In the genomic region with DNA sequence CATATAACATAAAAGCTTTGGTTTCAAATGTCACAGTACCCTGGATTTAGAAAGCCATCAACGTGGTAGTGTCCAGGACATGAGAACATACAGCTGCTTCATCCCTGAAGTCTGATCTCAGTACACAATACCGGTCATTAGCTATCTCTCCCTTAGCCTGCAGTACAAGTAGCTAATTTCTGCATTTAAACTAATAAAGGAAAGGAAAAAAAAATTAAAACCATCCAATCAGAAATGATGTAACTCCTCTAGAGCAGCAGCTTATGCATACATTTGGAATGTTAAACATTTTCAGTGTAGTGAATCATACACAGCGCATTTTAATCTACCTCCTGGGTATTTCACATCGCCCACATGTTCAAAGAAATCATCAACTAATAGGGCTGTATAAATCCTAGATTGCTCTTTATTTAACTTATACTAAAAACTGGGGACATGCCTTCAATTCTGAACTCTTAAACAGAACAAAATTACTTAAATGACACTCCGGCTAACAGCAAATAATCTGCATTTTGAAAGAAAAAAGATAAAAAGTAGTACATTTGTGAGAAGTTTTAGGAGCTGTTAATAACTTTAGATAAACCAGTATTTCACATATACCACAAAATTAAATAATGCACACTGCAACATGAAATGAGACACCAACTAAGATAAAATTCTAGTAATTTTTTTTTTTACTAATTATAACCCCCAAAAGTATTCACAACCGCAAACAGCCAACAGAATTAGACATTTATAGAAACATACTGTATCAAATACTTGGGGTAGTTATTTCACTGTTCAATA, we compare ENCODE assay signal across 9 cellular contexts. TPM values are rescaled to one million over a fixed set of nuclear protein-coding genes. Genes with fewer than 3 reads are reported as not detected.
DNase-seq lines count a peak whose midpoint lies in the region; ATAC-seq and TF ChIP-seq lines count a peak whose summit lies in the region.
"Had no signal": no experiment of that assay in that cellular context is flagged by ENCODE, and none has a peak within 500 bp of the region (broad histone marks: within the 10 kb centered on the region; RNA-seq: fewer than 3 reads in every experiment).

No MANE protein-coding gene starts in this region.

- H3K9ac ChIP-seq in H9 (ENCODE audit: extremely low read depth, insufficient read length, low read length) (peak overlapping the region; percentile 33), PC-3 (ENCODE audit: low read length) (peak overlapping the region; percentile 62)

- H3F3A ChIP-seq in PC-3 (ENCODE audit: low read length, unreplicated experiment): peaks cover 16% of the 10 kb centered on the region

- ATAC-seq in PC-3: peak; percentile 31
- no peak for ATAC-seq in activated T-cell treated with anti-CD3 and anti-CD28 coated beads, Interleukin-2, amount 50 U/mL, for 72 hours (replicated peaks in 1 of 2)
- no peak for ATAC-seq in activated CD4-positive, alpha-beta T cell treated with anti-CD3 and anti-CD28 coated beads for 36 hours
- ATAC-seq in left lobe of liver: no peak

- no peaks in the 10 kb centered on the region for H3K79me1 ChIP-seq in H9 (ENCODE audit: insufficient read depth, low read depth, low read length, poor library complexity, severe bottlenecking)

- POLR2A ChIA-PET in PC-3 (lab: Charles Lee; ENCODE audit: unreplicated experiment): interaction anchor here (0.5 to 1.1 kb wide), 9 partner anchors 24 to 115 kb away, joined by 3 to 15 read pairs (median 5); no protein-coding TSS in a partner anchor
- POLR2A ChIA-PET in activated CD4-positive, alpha-beta T cell treated with anti-CD3 and anti-CD28 coated beads for 36 hours (lab: Charles Lee): interaction anchor here (0.7 kb wide), 1 partner anchor 92 kb away, joined by 4 read pairs; no protein-coding TSS in a partner anchor

- H3T11ph ChIP-seq in H9 (ENCODE audit: low read length): no peak overlapping the region

- H3K36me3 Mint-ChIP-seq in H9 (ENCODE audit: insufficient read depth in 1 of 3, low read depth in 3 of 3): peaks cover under 1 to 2% (median 1%) of the 10 kb centered on the region in 3 experiments; a peak in 6 of 7 replicates
- peaks cover 1 to 2% of the 10 kb centered on the region in 2 donors for H3K36me3 Mint-ChIP-seq in activated T-cell treated with anti-CD3 and anti-CD28 coated beads, Interleukin-2, amount 50 U/mL, for 72 hours (ENCODE audit: insufficient read depth in 2 of 2)
- H3K36me3 Mint-ChIP-seq in activated CD4-positive, alpha-beta T cell treated with anti-CD3 and anti-CD28 coated beads for 36 hours (ENCODE audit: low read depth): no peaks in the 10 kb centered on the region

- H2BK5ac ChIP-seq in H9 (ENCODE audit: insufficient read length, low read length): no peak overlapping the region

- whole genome bisulfite sequencing in H9 (ENCODE audit: extremely low coverage, insufficient read length, low lambda C conversion rate): no CpG with 5 or more reads among the region's 6 CpGs

- DNase-seq in H9 (no peak), PC-3 (peak; percentile 94), epithelial cell of proximal tubule (ENCODE audit: low read depth) (peak; percentile 82), renal cortical epithelial cell (ENCODE audit: low read depth) (peak; percentile 96), left lobe of liver (ENCODE audit: low spot score) (no peak)
- no peak for DNase-seq in stimulated activated CD4-positive, alpha-beta T cell treated with anti-CD3 and anti-CD28 coated beads, Interleukin-4, amount 100 ng/mL, for 1 hour
- no peak for DNase-seq in activated T-cell treated with anti-CD3 and anti-CD28 coated beads, Interleukin-2, amount 50 U/mL, for 72 hours
- no peak for DNase-seq in activated CD4-positive, alpha-beta T cell treated with anti-CD3 and anti-CD28 coated beads for 36 hours
- DNase-seq: activated T-cell treated with anti-CD3 and anti-CD28 coated beads, Interleukin-2, amount 50 U/mL, for 24 hours had no signal

- H2AK5ac ChIP-seq in H9 (ENCODE audit: insufficient read length, low read length): no peak overlapping the region

- H2BK12ac ChIP-seq in H9 (ENCODE audit: insufficient read length, low read depth, low read length): no peak overlapping the region

- H3K27ac ChIP-seq in H9 (ENCODE audit: insufficient read length, low read depth, low read length) (no peak overlapping the region), PC-3 (ENCODE audit: low read length) (peak overlapping the region; percentile 83)

- no peak overlapping the region for H4K91ac ChIP-seq in H9 (ENCODE audit: insufficient read length, low read depth, low read length)

- peaks cover 1% of the 10 kb centered on the region for H3K27me3 Mint-ChIP-seq in H9 (ENCODE audit: low read depth)
- peaks cover 76% of the 10 kb centered on the region for H3K27me3 Mint-ChIP-seq in activated T-cell treated with anti-CD3 and anti-CD28 coated beads, Interleukin-2, amount 50 U/mL, for 72 hours (ENCODE audit: low read depth)
- peaks cover 39% of the 10 kb centered on the region for H3K27me3 Mint-ChIP-seq in activated CD4-positive, alpha-beta T cell treated with anti-CD3 and anti-CD28 coated beads for 36 hours

- peaks cover 10% of the 10 kb centered on the region for H3K4me1 ChIP-seq in H9 (ENCODE audit: insufficient read depth, low read length)
- peaks cover 44% of the 10 kb centered on the region for H3K4me1 ChIP-seq in PC-3 (ENCODE audit: insufficient read depth, low read length)

- H3K4me1 Mint-ChIP-seq in H9: peaks cover 51 to 56% of the 10 kb centered on the region in 2 experiments
- H3K4me1 Mint-ChIP-seq in activated T-cell treated with anti-CD3 and anti-CD28 coated beads, Interleukin-2, amount 50 U/mL, for 72 hours (ENCODE audit: low read depth): peaks cover 13% of the 10 kb centered on the region
- peaks cover 8% of the 10 kb centered on the region for H3K4me1 Mint-ChIP-seq in activated CD4-positive, alpha-beta T cell treated with anti-CD3 and anti-CD28 coated beads for 36 hours

- no peak overlapping the region for H3K4ac ChIP-seq in H9 (ENCODE audit: low read depth, low read length)

- no peak overlapping the region for H3K18ac ChIP-seq in H9 (ENCODE audit: insufficient read length, low read depth, low read length)

- peaks cover 2% of the 10 kb centered on the region for H3K23me2 ChIP-seq in H9 (ENCODE audit: insufficient read length, low read depth, low read length, poor library complexity, severe bottlenecking)

- peak overlapping the region in 2 of 3 experiments; percentile 31 to 56; a peak in 3 of 7 replicates for H3K27ac Mint-ChIP-seq in H9
- no peak overlapping the region for H3K27ac Mint-ChIP-seq in activated T-cell treated with anti-CD3 and anti-CD28 coated beads, Interleukin-2, amount 50 U/mL, for 72 hours
- no peak overlapping the region for H3K27ac Mint-ChIP-seq in activated CD4-positive, alpha-beta T cell treated with anti-CD3 and anti-CD28 coated beads for 36 hours
- H3K27ac Mint-ChIP-seq: activated T-cell treated with anti-CD3 and anti-CD28 coated beads, Interleukin-2, amount 50 U/mL, for 24 hours had no signal

- no peak overlapping the region for H2BK15ac ChIP-seq in H9 (ENCODE audit: low read depth, low read length)

- H3K36me3 ChIP-seq in PC-3 (ENCODE audit: low read depth, low read length): no peaks in the 10 kb centered on the region

- H2BK20ac ChIP-seq in H9 (ENCODE audit: low read depth, low read length, poor library complexity, severe bottlenecking): no peak overlapping the region

- H4K20me1 ChIP-seq in H9 (ENCODE audit: control insufficient read depth, insufficient read depth, insufficient read length): no peaks in the 10 kb centered on the region
- peaks cover 47% of the 10 kb centered on the region for H4K20me1 ChIP-seq in PC-3 (ENCODE audit: low read length)

- CTCF ChIA-PET in PC-3 (lab: Charles Lee): interaction anchor here (0.7 kb wide), 1 partner anchor 86 kb away, joined by 3 read pairs; no protein-coding TSS in a partner anchor
- CTCF ChIA-PET in activated CD4-positive, alpha-beta T cell treated with anti-CD3 and anti-CD28 coated beads for 36 hours (lab: Charles Lee): interaction anchor here (0.8 to 1.5 kb wide), 4 partner anchors 11 to 161 kb away, joined by 3 to 7 read pairs (median 3); no protein-coding TSS in a partner anchor

- H2AFZ ChIP-seq in H9 (ENCODE audit: low read length) (no peak overlapping the region), PC-3 (ENCODE audit: low read length) (no peak overlapping the region)

- no peak overlapping the region for H4K5ac ChIP-seq in H9 (ENCODE audit: insufficient read length, low read depth, low read length)

- peak overlapping the region; percentile 85 for H3K4me3 ChIP-seq in PC-3 (ENCODE audit: low read length)
- H3K4me3 ChIP-seq in epithelial cell of proximal tubule (ENCODE audit: low read depth, low read length): peak overlapping the region; percentile 30

- H3K23ac ChIP-seq in H9 (ENCODE audit: insufficient read length, low read depth, low read length): no peak overlapping the region

- no peak overlapping the region for H3K14ac ChIP-seq in H9 (ENCODE audit: insufficient read depth, low read length)

- no peak overlapping the region for H2BK120ac ChIP-seq in H9 (ENCODE audit: low read depth, low read length, poor library complexity, severe bottlenecking)

- no peaks in the 10 kb centered on the region for H3K9me2 ChIP-seq in PC-3 (replicated peaks; ENCODE audit: low read length)

- peaks cover under 1 to 2% of the 10 kb centered on the region in 2 experiments; a peak in 4 of 5 replicates for H3K9me3 Mint-ChIP-seq in H9
- H3K9me3 Mint-ChIP-seq in activated T-cell treated with anti-CD3 and anti-CD28 coated beads, Interleukin-2, amount 50 U/mL, for 72 hours: no peaks in the 10 kb centered on the region
- no peaks in the 10 kb centered on the region for H3K9me3 Mint-ChIP-seq in activated CD4-positive, alpha-beta T cell treated with anti-CD3 and anti-CD28 coated beads for 36 hours (ENCODE audit: low read depth)
- H3K9me3 Mint-ChIP-seq: activated T-cell treated with anti-CD3 and anti-CD28 coated beads, Interleukin-2, amount 50 U/mL, for 24 hours had no signal

- intact Hi-C loops in PC-3 (cut with micrococcal nuclease): loop anchor here (1.0 to 5.0 kb wide), 5 partner anchors 34 to 159 kb away; no protein-coding TSS in a partner anchor
- intact Hi-C loops in activated CD4-positive, alpha-beta T cell treated with anti-CD3 and anti-CD28 coated beads for 36 hours (cut with DNase I, micrococcal nuclease): no loop called here

- H3K27me3 ChIP-seq in H9 (ENCODE audit: insufficient read depth, low read length) (no peaks in the 10 kb centered on the region), PC-3 (ENCODE audit: low read length) (no peaks in the 10 kb centered on the region)

- no peak overlapping the region for H4K8ac ChIP-seq in H9 (replicated peaks; ENCODE audit: insufficient read length, low read depth, low read length)

- BruUV-seq in PC-3 (replicated peaks; lab: Mats Ljungman, UMichigan): TSS peak; percentile 78

- TF ChIP-seq CTCF in H9 (conservative IDR thresholded peaks at IDR 0.05): no peak
- TF ChIP-seq CTCF in PC-3 (conservative IDR thresholded peaks at IDR 0.05; ENCODE audit: low read depth, low read length): no peak
- no peak for TF ChIP-seq CTCF in epithelial cell of proximal tubule (conservative IDR thresholded peaks at IDR 0.05; ENCODE audit: low read depth, low read length)

- peak overlapping the region; percentile 54 for H3K4me2 ChIP-seq in H9 (ENCODE audit: insufficient read depth, insufficient read length, low read length)
- peak overlapping the region; percentile 92 for H3K4me2 ChIP-seq in PC-3 (ENCODE audit: low read length)

- H3K9me3 ChIP-seq in H9 (ENCODE audit: control insufficient read depth, low read depth, low read length) (no peaks in the 10 kb centered on the region), PC-3 (ENCODE audit: low read length) (no peaks in the 10 kb centered on the region)

- H3K79me2 ChIP-seq in H9 (ENCODE audit: insufficient read depth, low read length): peaks cover 27% of the 10 kb centered on the region; the same call in 1 of the 2 replicates
- H3K79me2 ChIP-seq in PC-3 (ENCODE audit: low read length): peaks cover 93% of the 10 kb centered on the region

- peak overlapping the region; percentile 31 to 70 for H3K4me3 Mint-ChIP-seq in H9
- no peak overlapping the region for H3K4me3 Mint-ChIP-seq in activated T-cell treated with anti-CD3 and anti-CD28 coated beads, Interleukin-2, amount 50 U/mL, for 72 hours
- no peak overlapping the region for H3K4me3 Mint-ChIP-seq in activated CD4-positive, alpha-beta T cell treated with anti-CD3 and anti-CD28 coated beads for 36 hours
- H3K4me3 Mint-ChIP-seq: activated T-cell treated with anti-CD3 and anti-CD28 coated beads, Interleukin-2, amount 50 U/mL, for 24 hours had no signal

- H3K56ac ChIP-seq in H9 (ENCODE audit: insufficient read length, low read depth, low read length): no peak overlapping the region

RNA-seq across cellular contexts. Expression of a gene that starts 3.7 kb away (rescaled TPM):
- total RNA-seq in H9 (2021) (122 and 130 TPM in 2 replicates), PC-3 (2014; rRNA removed) (81.2 and 105 TPM in 2 replicates), epithelial cell of proximal tubule (57.6 and 99.8 TPM in 2 replicates), renal cortical epithelial cell (33.5 and 65.1 TPM in 2 replicates), left lobe of liver (1.2 TPM)
- total RNA-seq in activated T-cell treated with anti-CD3 and anti-CD28 coated beads, Interleukin-2, amount 50 U/mL, for 72 hours: 1 to 10 TPM in 1 of 2 donors, under 1 TPM in 1; 0.53 to 1.2 TPM
- under 1 TPM; 0.54 to 0.55 TPM for total RNA-seq in activated CD4-positive, alpha-beta T cell treated with anti-CD3 and anti-CD28 coated beads for 36 hours

Comparison
In these comparisons a context has a peak if more than half of its experiments do, and no peak if none do; other contexts are left out.
1. DNase-seq: peak in PC-3 (single experiment), epithelial cell of proximal tubule (single experiment) and renal cortical epithelial cell (single experiment); none in H9 (single experiment), stimulated activated CD4-positive, alpha-beta T cell treated with anti-CD3 and anti-CD28 coated beads, Interleukin-4, amount 100 ng/mL, for 1 hour (single experiment), activated T-cell treated with anti-CD3 and anti-CD28 coated beads, Interleukin-2, amount 50 U/mL, for 72 hours (0 of 2), activated CD4-positive, alpha-beta T cell treated with anti-CD3 and anti-CD28 coated beads for 36 hours (single experiment) and left lobe of liver (single experiment).
2. H3K27ac Mint-ChIP-seq: peak in H9 (2 of 3); none in activated T-cell treated with anti-CD3 and anti-CD28 coated beads, Interleukin-2, amount 50 U/mL, for 72 hours (single experiment) and activated CD4-positive, alpha-beta T cell treated with anti-CD3 and anti-CD28 coated beads for 36 hours (single experiment).
3. H3K4me3 Mint-ChIP-seq: peak in H9 (2 of 2); none in activated T-cell treated with anti-CD3 and anti-CD28 coated beads, Interleukin-2, amount 50 U/mL, for 72 hours (0 of 2) and activated CD4-positive, alpha-beta T cell treated with anti-CD3 and anti-CD28 coated beads for 36 hours (single experiment).
4. RNA of a gene that starts 3.7 kb away (total RNA-seq): 122 to 130 TPM in H9, 81.2 to 105 TPM in PC-3, 33.5 to 65.1 TPM in renal cortical epithelial cell and 57.6 to 99.8 TPM in epithelial cell of proximal tubule; 1.2 TPM in left lobe of liver (single experiment), 0.53 to 1.2 TPM in activated T-cell treated with anti-CD3 and anti-CD28 coated beads, Interleukin-2, amount 50 U/mL, for 72 hours and 0.54 to 0.55 TPM in activated CD4-positive, alpha-beta T cell treated with anti-CD3 and anti-CD28 coated beads for 36 hours; every median in the first group is over 10 times any median in the second.